ENCODE assay signal across 8 cellular contexts in genomic region chr13:94595006-94595942, GRCh38. TPM values are rescaled to one million over a fixed set of nuclear protein-coding genes. Genes with fewer than 3 reads are reported as not detected.
DNase-seq lines count a peak whose midpoint lies in the region; ATAC-seq and TF ChIP-seq lines count a peak whose summit lies in the region.

No MANE protein-coding gene starts in this region.

- intact Hi-C loops in activated CD4-positive, alpha-beta memory T cell treated with anti-CD3 and anti-CD28 coated beads for 36 hours (cut with micrococcal nuclease) = loop anchor here (5.0 kb wide), 1 partner anchor 707 kb away; the partner anchor contains the start of gene ABCC4
- intact Hi-C loops in naive thymus-derived CD4-positive, alpha-beta T cell (cut with micrococcal nuclease) = loop anchor here in 1 of 2 donors (1.0 kb wide), 1 partner anchor 1082 kb away; the partner anchor contains the start of gene DNAJC3
- intact Hi-C loops in aorta (cut with DNase I) = no loop called here

- no peaks in the 10 kb centered on the region for H3K9me3 Mint-ChIP-seq in activated CD4-positive, alpha-beta memory T cell treated with anti-CD3 and anti-CD28 coated beads for 36 hours
- no peaks in the 10 kb centered on the region for H3K9me3 Mint-ChIP-seq in naive thymus-derived CD4-positive, alpha-beta T cell

- peak overlapping the region; percentile 92 for H3K4me3 ChIP-seq in naive thymus-derived CD4-positive, alpha-beta T cell (ENCODE audit: low read length)
- peak overlapping the region; percentile 73 to 98 for H3K4me3 ChIP-seq in aorta (ENCODE audit: low read length in 2 of 2)

- DNase-seq in GM10248 (ENCODE audit: extremely low spot score) (peak; percentile 27), epithelial cell of prostate (ENCODE audit: low read depth, low spot score) (no peak), aorta (peak in 1 of 2 donors; percentile 70), cerebellum (ENCODE audit: low spot score) (no peak)
- DNase-seq in activated CD4-positive, alpha-beta memory T cell treated with anti-CD3 and anti-CD28 coated beads for 36 hours = peak; percentile 54
- DNase-seq in naive thymus-derived CD4-positive, alpha-beta T cell = peak in 4 of 9 donors; percentile 13 to 46 (median 26)

- peaks cover 17% of the 10 kb centered on the region for H3K36me3 Mint-ChIP-seq in activated CD4-positive, alpha-beta memory T cell treated with anti-CD3 and anti-CD28 coated beads for 36 hours
- H3K36me3 Mint-ChIP-seq in naive thymus-derived CD4-positive, alpha-beta T cell = peaks cover 3 to 24% (median 4%) of the 10 kb centered on the region in 5 donors

- TF ChIP-seq CTCF in GM10248 (IDR thresholded peaks at IDR 0.05; ENCODE audit: control extremely low read depth, extremely low read depth, low read depth, missing control alignments) = no peak

- no peaks in the 10 kb centered on the region for H3K27me3 ChIP-seq in naive thymus-derived CD4-positive, alpha-beta T cell (ENCODE audit: control insufficient read depth in 2 of 2, insufficient read depth in 2 of 2, low read length in 2 of 2)
- H3K27me3 ChIP-seq in aorta (ENCODE audit: control insufficient read depth in 1 of 2, insufficient read depth in 2 of 2, low read length in 1 of 2) = no peaks in the 10 kb centered on the region

- CTCF ChIA-PET in GM10248 (lab: Yijun Ruan, JAX) = interaction anchor here (1.1 to 3.2 kb wide), 6 partner anchors 10 to 50 kb away, joined by 3 to 15 read pairs (median 6); no protein-coding TSS in a partner anchor
- CTCF ChIA-PET in activated CD4-positive, alpha-beta memory T cell treated with anti-CD3 and anti-CD28 coated beads for 36 hours (lab: Charles Lee) = interaction anchor here (0.5 to 2.0 kb wide), 6 partner anchors 18 to 785 kb away, joined by 3 to 9 read pairs (median 4); no protein-coding TSS in a partner anchor
- CTCF ChIA-PET in naive thymus-derived CD4-positive, alpha-beta T cell (lab: Charles Lee) = interaction anchor here (1.0 to 1.9 kb wide), 4 partner anchors 22 to 159 kb away, joined by 3 to 10 read pairs (median 5); no protein-coding TSS in a partner anchor

- WGBS in aorta, 2 donors = 6 to 7% methylated on average over 16 of the region's 16 CpGs

- POLR2A ChIA-PET in GM10248 (lab: Yijun Ruan, JAX) = interaction anchor here (0.9 kb wide), 1 partner anchor 10 kb away, joined by 4 read pairs; no protein-coding TSS in a partner anchor
- POLR2A ChIA-PET in activated CD4-positive, alpha-beta memory T cell treated with anti-CD3 and anti-CD28 coated beads for 36 hours (lab: Charles Lee) = interaction anchor here (0.5 to 1.8 kb wide), 8 partner anchors 9 to 589 kb away, joined by 3 to 18 read pairs (median 4); no protein-coding TSS in a partner anchor
- POLR2A ChIA-PET in naive thymus-derived CD4-positive, alpha-beta T cell (lab: Charles Lee) = interaction anchor here (0.8 to 2.7 kb wide), 8 partner anchors 9 to 1082 kb away, joined by 3 to 32 read pairs (median 4); partner anchors contain the start of gene DNAJC3

- peak overlapping the region; percentile 93 for H3K27ac Mint-ChIP-seq in activated CD4-positive, alpha-beta memory T cell treated with anti-CD3 and anti-CD28 coated beads for 36 hours
- peak overlapping the region; percentile 83 to 96 (median 93) for H3K27ac Mint-ChIP-seq in naive thymus-derived CD4-positive, alpha-beta T cell

- H3K4me3 Mint-ChIP-seq in activated CD4-positive, alpha-beta memory T cell treated with anti-CD3 and anti-CD28 coated beads for 36 hours = peak overlapping the region; percentile 93
- peak overlapping the region; percentile 92 to 99 (median 97) for H3K4me3 Mint-ChIP-seq in naive thymus-derived CD4-positive, alpha-beta T cell

- ATAC-seq in GM21786 (IDR thresholded peaks at IDR 0.05; ENCODE audit: unreplicated experiment) = peak; percentile 33
- peak; percentile 49 for ATAC-seq in naive thymus-derived CD4-positive, alpha-beta T cell
- peak; percentile 69 for ATAC-seq in aorta (ENCODE audit: low FRiP score)

- H3K36me3 ChIP-seq in KOPT-K1 (ENCODE audit: insufficient read depth, low read length) = peaks cover 39% of the 10 kb centered on the region
- peaks cover 0 to 15% (median 3%) of the 10 kb centered on the region in 3 experiments for H3K36me3 ChIP-seq in naive thymus-derived CD4-positive, alpha-beta T cell (ENCODE audit: control insufficient read depth in 2 of 3, insufficient read depth in 3 of 3, low read length in 3 of 3)
- no peaks in the 10 kb centered on the region for H3K36me3 ChIP-seq in aorta (ENCODE audit: control insufficient read depth in 1 of 2, insufficient read depth in 2 of 2, low read length in 1 of 2)

- H3K27ac ChIP-seq in KOPT-K1 (ENCODE audit: low read depth, low read length, poor library complexity, severe bottlenecking) (peak overlapping the region; percentile 82), epithelial cell of prostate (peak overlapping the region; percentile 60), aorta (ENCODE audit: low read depth in 1 of 2, low read length in 2 of 2) (peak overlapping the region in 1 of 2 donors; percentile 42)
- H3K27ac ChIP-seq in naive thymus-derived CD4-positive, alpha-beta T cell (ENCODE audit: low read depth, low read length) = peak overlapping the region; percentile 80

- H3K27me3 Mint-ChIP-seq in activated CD4-positive, alpha-beta memory T cell treated with anti-CD3 and anti-CD28 coated beads for 36 hours = no peaks in the 10 kb centered on the region
- H3K27me3 Mint-ChIP-seq in naive thymus-derived CD4-positive, alpha-beta T cell = no peaks in the 10 kb centered on the region

- H3K4me1 Mint-ChIP-seq in activated CD4-positive, alpha-beta memory T cell treated with anti-CD3 and anti-CD28 coated beads for 36 hours (ENCODE audit: low read depth) = peaks cover 36% of the 10 kb centered on the region
- peaks cover 22 to 54% (median 42%) of the 10 kb centered on the region in 7 donors for H3K4me1 Mint-ChIP-seq in naive thymus-derived CD4-positive, alpha-beta T cell

- H3K4me1 ChIP-seq in naive thymus-derived CD4-positive, alpha-beta T cell (ENCODE audit: control insufficient read depth in 2 of 2, insufficient read depth in 2 of 2, low read length in 2 of 2) = peaks cover 16 to 21% of the 10 kb centered on the region in 2 donors
- peaks cover 0 to 9% of the 10 kb centered on the region in 2 donors for H3K4me1 ChIP-seq in aorta (ENCODE audit: control insufficient read depth in 1 of 2, insufficient read depth in 2 of 2, low read length in 2 of 2)

- H3K9me3 ChIP-seq in KOPT-K1 (ENCODE audit: insufficient read depth, low read length, poor library complexity, severe bottlenecking) = no peaks in the 10 kb centered on the region
- no peaks in the 10 kb centered on the region for H3K9me3 ChIP-seq in naive thymus-derived CD4-positive, alpha-beta T cell (ENCODE audit: control insufficient read depth in 2 of 3, low read length in 3 of 3)
- H3K9me3 ChIP-seq in aorta (ENCODE audit: control insufficient read depth, low read length) = no peaks in the 10 kb centered on the region

RNA-seq across cellular contexts. Expression of gene TGDS, which starts 0.7 kb away (rescaled TPM):
- 10 to 100 TPM; 19.0 to 19.6 TPM for total RNA-seq in activated CD4-positive, alpha-beta memory T cell treated with anti-CD3 and anti-CD28 coated beads for 36 hours
- total RNA-seq in naive thymus-derived CD4-positive, alpha-beta T cell = 10 to 100 TPM in 3 of 5 experiments, 1 to 10 TPM in 2; 5.9 to 20.5 (median 13.7) TPM
- polyA plus RNA-seq in naive thymus-derived CD4-positive, alpha-beta T cell = 10 to 100 TPM; 11.7 to 18.4 TPM
- total RNA-seq in aorta (10 to 100 TPM in 1 of 2 donors, 1 to 10 TPM in 1; 8.9 to 10.4 TPM), cerebellum (6.9 TPM)
- 1 to 10 TPM; 8.4 to 8.8 TPM for polyA plus RNA-seq in aorta

RNA-seq across cellular contexts. Expression of gene GPR180, which starts 6.4 kb away (rescaled TPM):
- total RNA-seq in activated CD4-positive, alpha-beta memory T cell treated with anti-CD3 and anti-CD28 coated beads for 36 hours = 1 to 10 TPM; 9.1 to 9.7 TPM
- total RNA-seq in naive thymus-derived CD4-positive, alpha-beta T cell = 1 to 10 TPM; 1.8 to 7.0 (median 5.4) TPM
- polyA plus RNA-seq in naive thymus-derived CD4-positive, alpha-beta T cell = 1 to 10 TPM; 1.3 to 1.5 TPM
- total RNA-seq in aorta (1 to 10 TPM; 5.3 to 6.6 TPM), cerebellum (13.0 TPM)
- polyA plus RNA-seq in aorta = 1 to 10 TPM; 2.0 to 2.6 TPM

Comparison
In these comparisons a context has a peak if more than half of its experiments do, and no peak if none do; other contexts are left out.
1. DNase-seq: peak in GM10248 (single experiment) and activated CD4-positive, alpha-beta memory T cell treated with anti-CD3 and anti-CD28 coated beads for 36 hours (single experiment); none in epithelial cell of prostate (single experiment) and cerebellum (single experiment).
2. Peak in every context shown above with its lines, with median percentiles within 50 percentile points of each other: ATAC-seq.